ENCODE assay signal across 16 cellular contexts in the genomic region with DNA sequence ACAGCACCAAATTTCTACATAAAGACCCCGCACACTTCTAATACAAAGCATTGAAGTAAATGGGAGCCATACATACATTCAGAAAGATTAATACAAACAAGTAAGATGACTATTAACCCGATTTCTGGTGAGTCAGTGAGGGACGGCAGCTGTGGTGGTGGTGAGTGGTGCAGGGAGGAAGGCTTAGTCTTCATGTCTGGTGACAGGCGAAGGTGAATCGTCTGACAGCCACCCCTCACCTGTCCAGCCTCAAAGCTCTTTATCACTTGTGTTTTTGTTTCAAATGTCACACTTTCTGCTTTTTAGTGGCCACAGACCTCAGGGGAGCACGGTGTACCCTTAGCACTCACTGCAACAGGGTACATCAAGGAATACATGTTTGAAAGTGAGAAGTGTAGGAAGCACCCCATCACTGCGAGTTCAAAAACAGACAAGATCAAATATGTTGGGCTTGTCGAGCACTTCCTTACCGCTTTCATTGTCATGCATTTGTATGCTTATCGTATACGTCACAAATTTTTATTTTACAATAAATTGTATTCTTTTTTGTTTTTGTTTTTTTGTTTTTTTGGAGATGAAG.
DNase-seq lines count a peak whose midpoint lies in the region; ATAC-seq and TF ChIP-seq lines count a peak whose summit lies in the region.
"Had no signal": no experiment of that assay in that cellular context is flagged by ENCODE, and none has a peak within 500 bp of the region (broad histone marks: within the 10 kb centered on the region; RNA-seq: fewer than 3 reads in every experiment).

No MANE protein-coding gene starts in this region.

- H2AK9ac ChIP-seq in IMR-90 (replicated peaks; ENCODE audit: low read depth, low read length, poor library complexity) = no peak overlapping the region

- ATAC-seq in IMR-90 (ENCODE audit: low read depth) = peak; percentile 52; the same call in 1 of the 2 replicates

- no peak overlapping the region for H2BK5ac ChIP-seq in IMR-90 (ENCODE audit: low read depth, low read length, poor library complexity, severe bottlenecking)

- TF ChIP-seq CTCF in IMR-90 (conservative IDR thresholded peaks at IDR 0.05; ENCODE audit: low read depth, low read length) = no peak
- no peak for TF ChIP-seq CTCF in OCI-LY7 (conservative IDR thresholded peaks at IDR 0.05; ENCODE audit: low read length)

- peak overlapping the region; percentile 38 for H3K4me3 Mint-ChIP-seq in activated naive CD8-positive, alpha-beta T cell
- H3K4me3 Mint-ChIP-seq: memory B cell had no signal

- H4K20me1 ChIP-seq in IMR-90 (ENCODE audit: insufficient read depth, low read length) = no peaks in the 10 kb centered on the region
- no peaks in the 10 kb centered on the region for H4K20me1 ChIP-seq in OCI-LY7 (ENCODE audit: insufficient read depth, low read length)
- H4K20me1 ChIP-seq: BLaER1 treated with 17β-estradiol and CSF1 and Interleukin-3, amounts not matched to agents 10 nM and 100 nM had no signal

- dilution Hi-C loops in IMR-90 (cut with HindIII; ENCODE audit: low sequenced_read_pairs, unreplicated experiment) = no loop called here

- no peak overlapping the region for H4K91ac ChIP-seq in IMR-90 (ENCODE audit: insufficient read depth, low read depth, low read length)

- peaks cover 36% of the 10 kb centered on the region for H3K4me1 Mint-ChIP-seq in activated naive CD8-positive, alpha-beta T cell (ENCODE audit: low read depth)
- H3K4me1 Mint-ChIP-seq: memory B cell had no signal

- H3K9me3 Mint-ChIP-seq in activated naive CD8-positive, alpha-beta T cell (ENCODE audit: low read depth) = no peaks in the 10 kb centered on the region
- H3K9me3 Mint-ChIP-seq: memory B cell had no signal

- POLR2A ChIA-PET in IMR-90 (lab: Charles Lee; ENCODE audit: unreplicated experiment) = no interaction called here
- POLR2A ChIA-PET in OCI-LY7 (lab: Charles Lee) = no interaction called here
- POLR2A ChIA-PET in HEK293T (lab: Yijun Ruan, JAX) = no interaction called here

- no peak overlapping the region for H4K8ac ChIP-seq in IMR-90 (ENCODE audit: low read depth in 2 of 2, low read length in 2 of 2)

- no peak for TF ChIP-seq POLR2A in IMR-90 (IDR thresholded peaks at IDR 0.05; ENCODE audit: low read depth, low read length)

- H2AFZ ChIP-seq in IMR-90 (replicated peaks; ENCODE audit: low read length, poor library complexity) = no peak overlapping the region
- no peak overlapping the region for H2AFZ ChIP-seq in OCI-LY7 (ENCODE audit: low read length)

- in situ Hi-C loops in IMR-90 (cut with MboI; ENCODE audit: low sequenced_read_pairs) = no loop called here

- H3K14ac ChIP-seq in IMR-90 (replicated peaks; ENCODE audit: low read depth, low read length) = no peak overlapping the region

- CTCF ChIA-PET in IMR-90 (lab: Yijun Ruan, JAX) = no interaction called here
- CTCF ChIA-PET in OCI-LY7 (lab: Charles Lee; ENCODE audit: unreplicated experiment) = no interaction called here
- CTCF ChIA-PET in HEK293T (lab: Yijun Ruan, JAX) = interaction anchor here (0.6 kb wide), 1 partner anchor 165 kb away, joined by 4 read pairs; no protein-coding TSS in a partner anchor

- peak overlapping the region; percentile 85 for H3K27ac Mint-ChIP-seq in activated naive CD8-positive, alpha-beta T cell
- H3K27ac Mint-ChIP-seq: memory B cell had no signal

- H3K27me3 ChIP-seq in IMR-90 (ENCODE audit: control insufficient read depth, insufficient read depth, low read length) = peaks cover 6% of the 10 kb centered on the region
- H3K27me3 ChIP-seq: BLaER1 treated with 17β-estradiol and CSF1 and Interleukin-3, amounts not matched to agents 10 nM and 100 nM; cardiac muscle cell; neutrophil had no signal

- H3K9me3 ChIP-seq in IMR-90 (ENCODE audit: control insufficient read depth, insufficient read depth, low read length) (peaks cover 2% of the 10 kb centered on the region; the same call in 1 of the 2 replicates), OCI-LY7 (ENCODE audit: low read length) (0 out of 2 replicates have a peak, but pooled peaks cover 7% of the 10 kb centered on the region)
- H3K9me3 ChIP-seq: neutrophil had no signal

- no peak overlapping the region for H3K9ac ChIP-seq in IMR-90 (ENCODE audit: low read depth, low read length)
- H3K9ac ChIP-seq: BLaER1 treated with 17β-estradiol and CSF1 and Interleukin-3, amounts not matched to agents 10 nM and 100 nM had no signal

- H3K27ac ChIP-seq in IMR-90 (ENCODE audit: insufficient read depth, low read length) (no peak overlapping the region), OCI-LY7 (ENCODE audit: low read depth, low read length, poor library complexity, severe bottlenecking) (no peak overlapping the region)
- H3K27ac ChIP-seq: BLaER1 treated with 17β-estradiol and CSF1 and Interleukin-3, amounts not matched to agents 10 nM and 100 nM; cardiac muscle cell; neutrophil had no signal

- H3K36me3 ChIP-seq in IMR-90 (ENCODE audit: control insufficient read depth, insufficient read depth, low read length) (no peaks in the 10 kb centered on the region), OCI-LY7 (ENCODE audit: insufficient read depth, low read length) (no peaks in the 10 kb centered on the region)
- H3K36me3 ChIP-seq: BLaER1 treated with 17β-estradiol and CSF1 and Interleukin-3, amounts not matched to agents 10 nM and 100 nM; cardiac muscle cell; neutrophil had no signal

- H3K4ac ChIP-seq in IMR-90 (ENCODE audit: low read depth, low read length) = no peak overlapping the region

- H3K23ac ChIP-seq in IMR-90 (ENCODE audit: low read depth, low read length) = no peak overlapping the region

- no peak overlapping the region for H4K5ac ChIP-seq in IMR-90 (ENCODE audit: low read depth, low read length)

- H3K79me2 ChIP-seq in OCI-LY7 (ENCODE audit: insufficient read depth, low read depth, low read length) = no peaks in the 10 kb centered on the region

- H2AK5ac ChIP-seq in IMR-90 (ENCODE audit: low read depth, low read length) = no peak overlapping the region

- H2BK15ac ChIP-seq in IMR-90 (ENCODE audit: low read depth, low read length) = no peak overlapping the region

- peaks cover 2% of the 10 kb centered on the region for H3K36me3 Mint-ChIP-seq in activated naive CD8-positive, alpha-beta T cell
- H3K36me3 Mint-ChIP-seq: memory B cell had no signal

- no peaks in the 10 kb centered on the region for H3K9me1 ChIP-seq in IMR-90 (ENCODE audit: insufficient read depth, low read length)

- H3K4me3 ChIP-seq in IMR-90 (ENCODE audit: insufficient read depth, low read depth, low read length) (no peak overlapping the region), OCI-LY7 (ENCODE audit: low read depth, low read length, poor library complexity, severe bottlenecking) (no peak overlapping the region)
- H3K4me3 ChIP-seq: BLaER1 treated with 17β-estradiol and CSF1 and Interleukin-3, amounts not matched to agents 10 nM and 100 nM; cardiac muscle cell had no signal

- H3K4me1 ChIP-seq in IMR-90 (ENCODE audit: control insufficient read depth, insufficient read depth, low read length) (no peaks in the 10 kb centered on the region), OCI-LY7 (ENCODE audit: insufficient read depth, low read length, poor library complexity, severe bottlenecking) (no peaks in the 10 kb centered on the region)

- DNase-seq in IMR-90 (peak; percentile 12), OCI-LY7 (ENCODE audit: low spot score) (no peak), HEK293T (ENCODE audit: extremely low spot score) (no peak)
- DNase-seq in activated CD4-positive, alpha-beta T cell treated with anti-CD3 and anti-CD28 coated beads, Interleukin-2, amount 50 U/mL, for 4 hours = peak; percentile 38 to 57
- DNase-seq in stimulated activated CD4-positive, alpha-beta T cell treated with anti-CD3 and anti-CD28 coated beads, Interleukin-1b, Interleukin-23, amount 100 ng/mL, for 48 hours = peak; percentile 71
- no peak for DNase-seq in central memory CD4-positive, alpha-beta T cell
- no peak for DNase-seq in effector CD8-positive, alpha-beta T cell (lab: John Stamatoyannopoulos, UW)
- DNase-seq: DMS53, H7, NCI-H2227 treated with DMSO at 0.1 percent for 48 hours, trophoblast cell had no signal

- H3K18ac ChIP-seq in IMR-90 (ENCODE audit: low read depth, low read length) = no peak overlapping the region

- H3K9me2 ChIP-seq in OCI-LY7 (ENCODE audit: insufficient read depth, low read length) = no peaks in the 10 kb centered on the region

- H3K56ac ChIP-seq in IMR-90 (ENCODE audit: extremely low read depth, insufficient read depth, low read length) = no peak overlapping the region

- intact Hi-C loops in IMR-90 (cut with micrococcal nuclease) = no loop called here
- intact Hi-C loops in OCI-LY7 (cut with micrococcal nuclease; ENCODE audit: unreplicated experiment) = no loop called here

- BruUV-seq in IMR-90 (replicated peaks; lab: Mats Ljungman, UMichigan) (no TSS peak), OCI-LY7 (replicated peaks; lab: Mats Ljungman, UMichigan) (no TSS peak)

- H3K4me2 ChIP-seq in IMR-90 (ENCODE audit: low read depth, low read length) = no peak overlapping the region
- H3K4me2 ChIP-seq in OCI-LY7 (ENCODE audit: low read length) = no peak overlapping the region

- no CpG with 5 or more reads among the region's 11 CpGs for WGBS in IMR-90 (ENCODE audit: extremely low coverage in 2 of 2, insufficient read length in 1 of 2), 2 experiments

- H2BK20ac ChIP-seq in IMR-90 (ENCODE audit: low read depth, low read length) = no peak overlapping the region

- H3K79me1 ChIP-seq in IMR-90 (ENCODE audit: low read depth in 1 of 2, low read length in 2 of 2) = no peaks in the 10 kb centered on the region

- no peak for TF ChIP-seq RAD21 in IMR-90 (IDR thresholded peaks at IDR 0.05; ENCODE audit: low read length)

- no peaks in the 10 kb centered on the region for H3K27me3 Mint-ChIP-seq in activated naive CD8-positive, alpha-beta T cell
- H3K27me3 Mint-ChIP-seq: memory B cell had no signal

- H2BK120ac ChIP-seq in IMR-90 (ENCODE audit: low read depth, low read length) = no peak overlapping the region

TF ChIP-seq in HEK293T, 16 proteins besides CTCF, POLR2A, EP300 and RAD21:
- no peak for TF ChIP-seq LEF1 (IDR thresholded peaks at IDR 0.05; ENCODE audit: borderline replicate concordance)
- TF ChIP-seq FOXM1 (IDR thresholded peaks at IDR 0.05; ENCODE audit: borderline replicate concordance) = no peak
- TF ChIP-seq FOXK2 (IDR thresholded peaks at IDR 0.05) = no peak
- TF ChIP-seq ARNT (IDR thresholded peaks at IDR 0.05) = no peak

Comparison
In these comparisons a context has a peak if more than half of its experiments do, and no peak if none do; other contexts are left out.
1. DNase-seq: peak in IMR-90 (single experiment), activated CD4-positive, alpha-beta T cell treated with anti-CD3 and anti-CD28 coated beads, Interleukin-2, amount 50 U/mL, for 4 hours (2 of 2) and stimulated activated CD4-positive, alpha-beta T cell treated with anti-CD3 and anti-CD28 coated beads, Interleukin-1b, Interleukin-23, amount 100 ng/mL, for 48 hours (single experiment); none in central memory CD4-positive, alpha-beta T cell (single experiment), OCI-LY7 (single experiment), effector CD8-positive, alpha-beta T cell (single experiment) and HEK293T (single experiment).